Comparison of ENCODE assay signal across 10 cellular contexts in the genomic region with DNA sequence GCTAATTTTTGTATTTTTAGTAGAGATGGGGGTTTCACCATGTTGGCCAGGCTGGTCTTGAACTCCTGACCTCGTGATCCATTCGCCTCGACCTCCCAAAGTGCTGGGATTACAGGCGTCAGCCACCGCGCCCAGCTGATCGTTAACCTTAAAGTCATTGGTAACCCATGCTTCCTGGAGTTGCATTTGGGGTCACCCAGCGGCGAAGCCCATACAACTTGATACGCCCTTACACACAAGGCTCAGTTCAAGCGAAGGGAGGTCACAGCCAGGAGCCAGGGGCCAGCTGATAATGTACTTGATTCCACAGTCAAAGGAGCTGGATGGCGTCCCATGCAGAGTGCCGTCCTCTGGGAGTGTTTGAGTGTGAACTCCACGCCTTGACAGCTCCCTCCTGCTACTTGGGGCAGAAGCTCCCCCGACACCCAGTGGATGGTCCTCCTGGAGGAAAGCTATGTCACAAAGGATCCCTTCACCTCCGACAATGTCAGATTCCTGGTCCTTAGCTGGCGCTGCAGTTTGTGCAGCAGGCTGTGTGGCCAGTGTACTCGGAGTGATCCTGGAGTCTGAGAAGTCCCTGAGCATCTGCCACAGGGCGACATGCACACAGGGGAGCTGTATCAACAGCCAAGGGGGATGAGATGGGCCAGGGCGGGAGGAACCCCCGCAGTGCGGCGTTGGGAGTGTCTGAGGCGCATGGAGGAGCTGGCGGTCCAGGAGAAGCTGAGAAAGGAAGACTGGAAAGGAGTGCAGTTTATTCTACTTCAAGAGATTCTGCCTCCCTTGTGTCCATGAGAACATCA. TPM values are rescaled to one million over a fixed set of nuclear protein-coding genes. Genes with fewer than 3 reads are reported as not detected.
DNase-seq lines count a peak whose midpoint lies in the region; ATAC-seq, FAIRE-seq and TF ChIP-seq lines count a peak whose summit lies in the region.
"Had no signal": no experiment of that assay in that cellular context is flagged by ENCODE, and none has a peak within 500 bp of the region (broad histone marks: within the 10 kb centered on the region; RNA-seq: fewer than 3 reads in every experiment).

No MANE protein-coding gene starts in this region.

- H3K4me1 ChIP-seq in A549 (peaks cover 6% of the 10 kb centered on the region; the same call in 2 of the 3 replicates), HUES6 (ENCODE audit: control insufficient read depth, insufficient read depth, low read length) (peaks cover 4% of the 10 kb centered on the region)

- no peaks in the 10 kb centered on the region for H3K27me3 ChIP-seq in HUES6 (ENCODE audit: control insufficient read depth, insufficient read depth, low read length)
- H3K27me3 ChIP-seq: foreskin keratinocyte had no signal

- H3K27ac Mint-ChIP-seq in chondrocyte (ENCODE audit: unreplicated experiment) (peak overlapping the region; percentile 85), natural killer cell (peak overlapping the region; percentile 78 to 84)

- H3K9me3 Mint-ChIP-seq in chondrocyte (ENCODE audit: low read depth) (no peaks in the 10 kb centered on the region), natural killer cell (no peaks in the 10 kb centered on the region)

- no peaks in the 10 kb centered on the region for H3K9me3 ChIP-seq in A549
- H3K9me3 ChIP-seq in HUES6 (ENCODE audit: control insufficient read depth, insufficient read depth, low read depth, low read length) = no peaks in the 10 kb centered on the region

- H3K9ac ChIP-seq in HUES6 (ENCODE audit: low read length) = peak overlapping the region; percentile 96

- CTCF ChIA-PET in A549 (lab: Yijun Ruan, JAX) = interaction anchor here (0.6 to 2.4 kb wide), 10 partner anchors 15 to 657 kb away, joined by 3 to 10 read pairs (median 4); no protein-coding TSS in a partner anchor

- H3K36me3 Mint-ChIP-seq in chondrocyte (ENCODE audit: low read depth) = peaks cover 4% of the 10 kb centered on the region
- H3K36me3 Mint-ChIP-seq in natural killer cell = no peaks in the 10 kb centered on the region

- TF ChIP-seq EP300 in A549 (IDR thresholded peaks at IDR 0.05) = no peak

- ATAC-seq in A549 (peak; percentile 42 to 45; a peak in 5 of 6 replicates), natural killer cell (no peak), HG02981 (IDR thresholded peaks at IDR 0.05; ENCODE audit: unreplicated experiment) (no peak), GM19324 (IDR thresholded peaks at IDR 0.05; ENCODE audit: low FRiP score, unreplicated experiment) (no peak)

- TF ChIP-seq POLR2A in A549 (IDR thresholded peaks at IDR 0.05; ENCODE audit: low read length) = no peak

- peak overlapping the region; percentile 49 for H3K4me3 ChIP-seq in A549
- H3K4me3 ChIP-seq in HUES6 (ENCODE audit: low read depth, low read length) = peak overlapping the region; percentile 72

- peak overlapping the region; percentile 71 for H3K4me2 ChIP-seq in A549

- H3K27me3 Mint-ChIP-seq in chondrocyte (ENCODE audit: low read depth) = no peaks in the 10 kb centered on the region
- no peaks in the 10 kb centered on the region for H3K27me3 Mint-ChIP-seq in natural killer cell (ENCODE audit: low read depth in 2 of 2)

- FAIRE-seq in A549 (lab: Jason Lieb, UNC) = no peak

- intact Hi-C loops in natural killer cell (cut with micrococcal nuclease) = loop anchor here (1.0 kb wide), 1 partner anchor 8 kb away; the partner anchor contains the start of genes CLHC1 and RPS27A

- WGBS in A549 (ENCODE audit: missing lambda C conversion rate) = 94% methylated on average over 24 of the region's 25 CpGs

- H3K27ac ChIP-seq in A549 (peak overlapping the region; percentile 86 to 97; a peak in 4 of 6 replicates), HUES6 (ENCODE audit: low read depth, low read length) (no peak overlapping the region)

- TF ChIP-seq RAD21 in A549 (conservative IDR thresholded peaks at IDR 0.05 in 1 of 2, IDR thresholded peaks at IDR 0.05 in 1 of 2) = no peak

- no peaks in the 10 kb centered on the region for H3K36me3 ChIP-seq in HUES6 (ENCODE audit: control insufficient read depth, insufficient read depth, low read length)

- POLR2A ChIA-PET in A549 (lab: Yijun Ruan, JAX) = interaction anchor here (0.7 to 2.9 kb wide), 6 partner anchors 9 to 196 kb away, joined by 3 to 31 read pairs (median 5); partner anchors contain the start of genes CLHC1, RPS27A and RTN4

- H3K4me3 Mint-ChIP-seq in chondrocyte (ENCODE audit: unreplicated experiment) (peak overlapping the region; percentile 69), natural killer cell (peak overlapping the region; percentile 85)

- no peak for DNase-seq in A549 (ENCODE audit: low read depth in 1 of 2, low spot score in 1 of 2)
- DNase-seq in chondrocyte (ENCODE audit: low spot score) = no peak
- DNase-seq in natural killer cell = no peak
- no peak for DNase-seq in SIG-M5 (lab: John Stamatoyannopoulos, UW)
- no peak for DNase-seq in HPDE6-E6E7 (ENCODE audit: extremely low spot score)
- DNase-seq: NCI-H1105 treated with DMSO at 0.1 percent for 48 hours had no signal

- peaks cover 27% of the 10 kb centered on the region for H3K4me1 Mint-ChIP-seq in chondrocyte (ENCODE audit: low read depth)
- peaks cover 15 to 16% of the 10 kb centered on the region in 2 donors for H3K4me1 Mint-ChIP-seq in natural killer cell

- TF ChIP-seq CTCF in A549 (IDR thresholded peaks at IDR 0.05) (no peak), chondrocyte (IDR thresholded peaks at IDR 0.05) (no peak), natural killer cell (IDR thresholded peaks at IDR 0.05) (no peak)

TF ChIP-seq in A549, 52 proteins besides CTCF, POLR2A, EP300 and RAD21:
- TF ChIP-seq RNF2 (IDR thresholded peaks at IDR 0.05; ENCODE audit: borderline replicate concordance, low read depth) (no peak), CBX2 (IDR thresholded peaks at IDR 0.05; ENCODE audit: borderline replicate concordance, low read depth) (no peak), RCOR1 (IDR thresholded peaks at IDR 0.05; ENCODE audit: low read depth, low read length) (no peak), TP53 (CRISPR knock-in tag; IDR thresholded peaks at IDR 0.05) (0 out of 2 replicates have a peak, but pooled peaks have one; percentile 16), PBX3 (IDR thresholded peaks at IDR 0.05) (no peak), HOXA7 (CRISPR knock-in tag; IDR thresholded peaks at IDR 0.05) (no peak)
- TF ChIP-seq, protein P1, sequence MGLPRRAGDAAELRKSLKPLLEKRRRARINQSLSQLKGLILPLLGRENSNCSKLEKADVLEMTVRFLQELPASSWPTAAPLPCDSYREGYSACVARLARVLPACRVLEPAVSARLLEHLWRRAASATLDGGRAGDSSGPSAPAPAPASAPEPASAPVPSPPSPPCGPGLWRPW (IDR thresholded peaks at IDR 0.05) = no peak

RNA-seq across cellular contexts. Expression of gene CLHC1, which starts 7.9 kb away (rescaled TPM):
- polyA plus RNA-seq in A549 (2011; rRNA removed) (6.5 and 8.5 TPM in 2 replicates), A549 (2017; fragmentation: RNase III; extraction: RNeasy Plus Mini Kit Qiagen cat#74134 plus additional on column Dnase treatment) (3.2 to 5.3 TPM (median 4.0 TPM) in 3 replicates)
- polyA plus RNA-seq in A549 (2012; cell fraction: cytosol; rRNA removed) = 2.1 and 2.2 TPM in 2 replicates
- 5.2 and 6.5 TPM in 2 replicates for polyA plus RNA-seq in A549 (2012; cell fraction: nucleus; rRNA removed)
- 6.4 and 14.0 TPM in 2 replicates for polyA minus RNA-seq in A549 (2011; rRNA and poly(A)+ RNA removed)
- total RNA-seq in chondrocyte (15.6 to 19.7 TPM (median 16.5 TPM) in 3 replicates), natural killer cell (10 to 100 TPM in 1 of 3 donors, 1 to 10 TPM in 2; 5.6 to 14.9 (median 6.3) TPM)

RNA-seq across cellular contexts. Expression of gene RPS27A, which starts 8.3 kb away (rescaled TPM):
- polyA plus RNA-seq in A549 (2011; rRNA removed) = 3,746 and 4,103 TPM in 2 replicates
- 1,508 and 1,836 TPM in 2 replicates for polyA plus RNA-seq in A549 (2012; cell fraction: cytosol; rRNA removed)
- polyA plus RNA-seq in A549 (2012; cell fraction: nucleus; rRNA removed) = 339 and 541 TPM in 2 replicates
- polyA plus RNA-seq in A549 (2017; fragmentation: RNase III; extraction: RNeasy Plus Mini Kit Qiagen cat#74134 plus additional on column Dnase treatment) = 2,882 to 3,129 TPM (median 3,110 TPM) in 3 replicates
- 284 and 319 TPM in 2 replicates for polyA minus RNA-seq in A549 (2011; rRNA and poly(A)+ RNA removed)
- 545 to 650 TPM (median 580 TPM) in 3 replicates for total RNA-seq in chondrocyte
- total RNA-seq in natural killer cell = 1,000 to 10,000 TPM in 1 of 3 donors, 100 to 1,000 TPM in 2; 830 to 1,009 (median 939) TPM

RNA-seq across cellular contexts. Expression of gene MTIF2, which starts 44.9 kb away (rescaled TPM):
- polyA plus RNA-seq in A549 (2011; rRNA removed) (55.3 and 91.6 TPM in 2 replicates), A549 (2017; fragmentation: RNase III; extraction: RNeasy Plus Mini Kit Qiagen cat#74134 plus additional on column Dnase treatment) (47.2 to 54.1 TPM (median 48.7 TPM) in 3 replicates)
- polyA plus RNA-seq in A549 (2012; cell fraction: cytosol; rRNA removed) = 19.6 and 21.6 TPM in 2 replicates
- 18.6 and 20.7 TPM in 2 replicates for polyA plus RNA-seq in A549 (2012; cell fraction: nucleus; rRNA removed)
- polyA minus RNA-seq in A549 (2011; rRNA and poly(A)+ RNA removed) = 45.4 TPM in 2 replicates
- total RNA-seq in chondrocyte (18.3 to 20.6 TPM (median 20.5 TPM) in 3 replicates), natural killer cell (10 to 100 TPM; 19.8 to 26.6 (median 20.8) TPM)

Comparison
In these comparisons a context has a peak if more than half of its experiments do, and no peak if none do; other contexts are left out.
1. ATAC-seq: peak in A549 (2 of 2); none in natural killer cell (0 of 3), HG02981 (single experiment) and GM19324 (single experiment).